In the genomic region with DNA sequence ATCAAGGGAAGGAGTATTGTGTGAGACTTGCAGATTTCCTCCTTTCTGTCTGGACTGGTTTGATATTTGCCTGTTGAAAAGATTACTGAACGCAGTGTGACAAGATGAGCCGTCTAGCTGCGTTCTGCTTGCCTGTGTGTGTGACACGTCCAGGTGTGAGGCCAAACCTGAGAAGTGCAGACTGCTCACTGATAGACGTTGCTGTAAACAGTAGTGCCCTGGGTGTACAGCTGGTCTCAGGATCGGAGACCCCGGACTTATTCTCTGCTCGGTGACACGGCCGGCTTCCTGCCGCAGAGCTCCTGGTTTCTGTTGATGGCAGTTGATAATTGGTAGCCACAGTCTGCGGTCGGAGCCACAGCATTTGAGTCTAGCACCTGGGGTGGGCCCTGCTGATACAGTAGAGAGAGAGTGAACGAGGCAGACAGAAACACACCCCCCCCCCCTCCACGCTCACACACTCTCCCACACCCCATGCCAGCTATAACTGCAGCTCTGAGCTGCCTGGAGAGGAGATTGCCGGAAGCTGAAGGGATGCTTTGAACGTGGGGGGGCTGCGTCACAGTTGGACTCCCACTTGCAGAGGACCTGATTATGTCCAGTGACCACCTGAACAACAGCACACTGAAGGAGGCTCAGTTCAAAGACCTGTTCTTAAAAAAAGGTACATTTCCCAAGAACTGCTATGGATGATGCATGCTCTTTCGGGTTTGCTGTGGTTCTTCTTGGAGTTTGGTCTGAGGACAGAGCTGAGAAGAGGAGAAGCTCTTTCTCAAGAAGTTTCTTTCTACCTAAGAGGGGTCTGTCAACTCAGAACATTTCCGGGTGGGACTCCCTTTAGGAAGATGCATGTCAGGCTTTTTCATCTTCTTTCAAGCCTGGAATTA, we compare ENCODE assay signal across 8 cellular contexts.
DNase-seq lines count a peak whose midpoint lies in the region; ATAC-seq, FAIRE-seq and TF ChIP-seq lines count a peak whose summit lies in the region.

No MANE protein-coding gene starts in this region.

- WGBS in SK-N-SH (ENCODE audit: low lambda C conversion rate) = 52% methylated on average over 20 of the region's 20 CpGs

- H3K27ac ChIP-seq in SK-N-SH (ENCODE audit: low read depth in 2 of 2, low read length in 1 of 2) = peak overlapping the region in 1 of 2 experiments; percentile 50; a peak in 1 of 4 replicates
- peak overlapping the region; percentile 33 for H3K27ac ChIP-seq in lower lobe of right lung

- H3K79me2 ChIP-seq in SK-N-SH (ENCODE audit: insufficient read depth) = no peaks in the 10 kb centered on the region

- no peak for TF ChIP-seq CTCF in SK-N-SH (IDR thresholded peaks at IDR 0.05)
- no peak for TF ChIP-seq CTCF in lower lobe of right lung (IDR thresholded peaks at IDR 0.05)
- TF ChIP-seq CTCF in D721Med (IDR thresholded peaks at IDR 0.05; ENCODE audit: insufficient read depth, missing control alignments) = no peak

- no peaks in the 10 kb centered on the region for H3K27me3 Mint-ChIP-seq in activated naive CD8-positive, alpha-beta T cell treated with anti-CD3 and anti-CD28 coated beads, Interleukin-2, amount 10 ng/mL, durations not matched to agents 7 days and 5 days

- no peak overlapping the region for H3K9ac ChIP-seq in SK-N-SH

- peak overlapping the region; percentile 99 for H3K27ac Mint-ChIP-seq in activated naive CD8-positive, alpha-beta T cell treated with anti-CD3 and anti-CD28 coated beads, Interleukin-2, amount 10 ng/mL, durations not matched to agents 7 days and 5 days

- no peak for TF ChIP-seq RAD21 in SK-N-SH (IDR thresholded peaks at IDR 0.05; ENCODE audit: low read length)

- TF ChIP-seq EP300 in SK-N-SH (IDR thresholded peaks at IDR 0.05; ENCODE audit: borderline replicate concordance in 1 of 2, low read depth in 1 of 2, low read length in 1 of 2) = no peak

- no peaks in the 10 kb centered on the region for H3F3A ChIP-seq in SK-N-SH (replicated peaks; ENCODE audit: insufficient read depth)

- intact Hi-C loops in lower lobe of right lung (cut with DNase I) = no loop called here

- no peaks in the 10 kb centered on the region for H4K20me1 ChIP-seq in SK-N-SH (ENCODE audit: insufficient read depth)

- peak overlapping the region; percentile 87; the same call in 1 of the 2 replicates for H3K4me2 ChIP-seq in SK-N-SH

- H3K36me3 Mint-ChIP-seq in activated naive CD8-positive, alpha-beta T cell treated with anti-CD3 and anti-CD28 coated beads, Interleukin-2, amount 10 ng/mL, durations not matched to agents 7 days and 5 days = peaks cover 11% of the 10 kb centered on the region

- H3K36me3 ChIP-seq in SK-N-SH (replicated peaks in 1 of 2; ENCODE audit: control insufficient read depth in 1 of 2, insufficient read depth in 2 of 2, low read length in 1 of 2) = no peaks in the 10 kb centered on the region
- H3K36me3 ChIP-seq in lower lobe of right lung = no peaks in the 10 kb centered on the region

- H3K4me1 ChIP-seq in SK-N-SH (ENCODE audit: control insufficient read depth in 1 of 2, insufficient read depth in 2 of 2, low read depth in 1 of 2, low read length in 1 of 2) (peaks cover 10 to 21% of the 10 kb centered on the region in 2 experiments; a peak in 2 of 4 replicates), lower lobe of right lung (peaks cover 38% of the 10 kb centered on the region)

- no peak overlapping the region for H2AFZ ChIP-seq in SK-N-SH (ENCODE audit: low read depth)

- H3K4me3 Mint-ChIP-seq in activated naive CD8-positive, alpha-beta T cell treated with anti-CD3 and anti-CD28 coated beads, Interleukin-2, amount 10 ng/mL, durations not matched to agents 7 days and 5 days = peak overlapping the region; percentile 92

- H3K4me1 Mint-ChIP-seq in activated naive CD8-positive, alpha-beta T cell treated with anti-CD3 and anti-CD28 coated beads, Interleukin-2, amount 10 ng/mL, durations not matched to agents 7 days and 5 days = peaks cover 84% of the 10 kb centered on the region

- peak; percentile 67 for DNase-seq in SK-N-SH
- peak; percentile 81 for DNase-seq in activated naive CD8-positive, alpha-beta T cell treated with anti-CD3 and anti-CD28 coated beads, Interleukin-2, amount 10 ng/mL, durations not matched to agents 7 days and 5 days
- DNase-seq in lower lobe of right lung = no peak
- peak; percentile 76 to 80 for DNase-seq in stimulated activated CD8-positive, alpha-beta memory T cell treated with anti-CD3 and anti-CD28 coated beads, Interleukin-15, amount 100 ng/mL, for 48 hours (ENCODE audit: low read depth in 2 of 2)
- no peak for DNase-seq in D721Med (ENCODE audit: insufficient read length, low spot score)
- no peak for DNase-seq in NCI-H446 (lab: John Stamatoyannopoulos, UW)

- H3K27me3 ChIP-seq in SK-N-SH (ENCODE audit: insufficient read depth) (no peaks in the 10 kb centered on the region), lower lobe of right lung (ENCODE audit: low read depth) (no peaks in the 10 kb centered on the region)

- no peaks in the 10 kb centered on the region for H3K9me3 Mint-ChIP-seq in activated naive CD8-positive, alpha-beta T cell treated with anti-CD3 and anti-CD28 coated beads, Interleukin-2, amount 10 ng/mL, durations not matched to agents 7 days and 5 days

- H3K9me3 ChIP-seq in SK-N-SH (no peaks in the 10 kb centered on the region), lower lobe of right lung (no peaks in the 10 kb centered on the region)

- H3K9me2 ChIP-seq in SK-N-SH = no peaks in the 10 kb centered on the region

- ATAC-seq in GM18868 (IDR thresholded peaks at IDR 0.05; ENCODE audit: unreplicated experiment) = peak; percentile 55
- ATAC-seq in HG02981 (IDR thresholded peaks at IDR 0.05; ENCODE audit: unreplicated experiment) = peak; percentile 54
- peak; percentile 59 for ATAC-seq in activated naive CD8-positive, alpha-beta T cell treated with anti-CD3 and anti-CD28 coated beads, Interleukin-2, amount 10 ng/mL, durations not matched to agents 7 days and 5 days (ENCODE audit: low read depth)
- peak; percentile 13 to 36 for ATAC-seq in lower lobe of right lung

- POLR2A ChIA-PET in SK-N-SH (lab: Yijun Ruan, JAX) = no interaction called here
- POLR2A ChIA-PET in activated naive CD8-positive, alpha-beta T cell treated with anti-CD3 and anti-CD28 coated beads, Interleukin-2, amount 10 ng/mL, durations not matched to agents 7 days and 5 days (lab: Charles Lee) = interaction anchor here (0.8 to 8.4 kb wide), 20 partner anchors 9 to 621 kb away, joined by 3 to 117 read pairs (median 5); a partner anchor contains a TSS

- H3K4me3 ChIP-seq in SK-N-SH (ENCODE audit: low read depth in 2 of 2, low read length in 1 of 2) (peak overlapping the region in 1 of 2 experiments; percentile 57; a peak in 1 of 4 replicates), lower lobe of right lung (peak overlapping the region; percentile 39)

- CTCF ChIA-PET in SK-N-SH (lab: Yijun Ruan, JAX) = interaction anchor here (1.0 to 1.4 kb wide), 6 partner anchors 17 to 886 kb away, joined by 3 to 5 read pairs (median 4); no protein-coding TSS in a partner anchor

- no peak for FAIRE-seq in D721Med (lab: Jason Lieb, UNC)

TF ChIP-seq in SK-N-SH, 30 proteins besides CTCF, POLR2A, EP300 and RAD21:
- TF ChIP-seq CHD2 (IDR thresholded peaks at IDR 0.05; ENCODE audit: low read length, partially characterized antibody) (no peak), JUND (IDR thresholded peaks at IDR 0.05) (no peak), TAF1 (IDR thresholded peaks at IDR 0.05; ENCODE audit: borderline replicate concordance, low read depth, low read length) (no peak), TCF12 (IDR thresholded peaks at IDR 0.05) (no peak), NFIC (IDR thresholded peaks at IDR 0.05; ENCODE audit: borderline replicate concordance) (no peak), GABPA (IDR thresholded peaks at IDR 0.05; ENCODE audit: low read depth) (no peak)
- TF ChIP-seq, protein P1, sequence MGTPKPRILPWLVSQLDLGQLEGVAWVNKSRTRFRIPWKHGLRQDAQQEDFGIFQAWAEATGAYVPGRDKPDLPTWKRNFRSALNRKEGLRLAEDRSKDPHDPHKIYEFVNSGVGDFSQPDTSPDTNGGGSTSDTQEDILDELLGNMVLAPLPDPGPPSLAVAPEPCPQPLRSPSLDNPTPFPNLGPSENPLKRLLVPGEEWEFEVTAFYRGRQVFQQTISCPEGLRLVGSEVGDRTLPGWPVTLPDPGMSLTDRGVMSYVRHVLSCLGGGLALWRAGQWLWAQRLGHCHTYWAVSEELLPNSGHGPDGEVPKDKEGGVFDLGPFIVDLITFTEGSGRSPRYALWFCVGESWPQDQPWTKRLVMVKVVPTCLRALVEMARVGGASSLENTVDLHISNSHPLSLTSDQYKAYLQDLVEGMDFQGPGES (IDR thresholded peaks at IDR 0.05; ENCODE audit: low read depth, low read length) = no peak

Comparison
In these comparisons a context has a peak if more than half of its experiments do, and no peak if none do; other contexts are left out.
1. DNase-seq: peak in SK-N-SH (single experiment), activated naive CD8-positive, alpha-beta T cell treated with anti-CD3 and anti-CD28 coated beads, Interleukin-2, amount 10 ng/mL, durations not matched to agents 7 days and 5 days (single experiment) and stimulated activated CD8-positive, alpha-beta memory T cell treated with anti-CD3 and anti-CD28 coated beads, Interleukin-15, amount 100 ng/mL, for 48 hours (2 of 2); none in lower lobe of right lung (single experiment), D721Med (single experiment) and NCI-H446 (0 of 2).
2. Peak in every context shown above with its lines, with median percentiles within 50 percentile points of each other: ATAC-seq.